Comparison of ENCODE assay signal across 11 cellular contexts in genomic region chr3:84965141-84965540, GRCh38. TPM values are rescaled to one million over a fixed set of nuclear protein-coding genes. Genes with fewer than 3 reads are reported as not detected.
DNase-seq lines count a peak whose midpoint lies in the region; ATAC-seq, FAIRE-seq and TF ChIP-seq lines count a peak whose summit lies in the region.
"Had no signal": no experiment of that assay in that cellular context is flagged by ENCODE, and none has a peak within 500 bp of the region (broad histone marks: within the 10 kb centered on the region; RNA-seq: fewer than 3 reads in every experiment).

No MANE protein-coding gene starts in this region.

- FAIRE-seq in H1 (lab: Jason Lieb, UNC) = peak; percentile 99
- FAIRE-seq: islet of Langerhans had no signal

- no peak for TF ChIP-seq POLR2A in H1 (IDR thresholded peaks at IDR 0.05; ENCODE audit: control extremely low read depth in 1 of 2, low read depth in 2 of 2, low read length in 2 of 2)

- peaks cover 4 to 18% (median 16%) of the 10 kb centered on the region in 5 donors for H3K9me3 Mint-ChIP-seq in CD8-positive, alpha-beta memory T cell

- DNase-seq in SHP77 (lab: John Stamatoyannopoulos, UW) (peak; percentile 51 to 69), SHP77 treated with DMSO at 0.1 percent for 48 hours (lab: John Stamatoyannopoulos, UW) (no peak), NCI-H460 (ENCODE audit: extremely low read depth, low read depth) (peak; percentile 83), H1 (ENCODE audit: low read depth in 1 of 2, low spot score in 2 of 2) (peak; percentile 58 to 65), superior temporal gyrus (ENCODE audit: extremely low spot score) (peak; percentile 84), left lung (no peak)
- DNase-seq in CD8-positive, alpha-beta memory T cell = no peak
- DNase-seq: spleen had no signal

- WGBS in H1 (ENCODE audit: extremely low coverage in 1 of 2, insufficient coverage in 1 of 2, insufficient read length in 1 of 2, insufficient replicate concordance in 2 of 2, low coverage in 1 of 2, low lambda C conversion rate in 2 of 2, missing lambda C conversion rate in 1 of 2), 2 experiments = 0% methylated on average over 1 of the region's 1 CpG; no CpG with 5 or more reads in 1 of the 2 experiments

- H3K4me3 Mint-ChIP-seq in CD8-positive, alpha-beta memory T cell = no peak overlapping the region

- H3K4me2 ChIP-seq in H1 (ENCODE audit: insufficient read depth in 1 of 2, low read depth in 2 of 2, low read length in 2 of 2) = peak overlapping the region; percentile 28 to 33; a peak in 2 of 4 replicates

- no peak overlapping the region for H4K8ac ChIP-seq in H1 (ENCODE audit: extremely low read depth, insufficient read depth, low read length)

- CTCF ChIA-PET in H1 (lab: Charles Lee; ENCODE audit: partially characterized antibody) = interaction anchor here (0.6 to 1.7 kb wide), 4 partner anchors 8 to 250 kb away, joined by 3 read pairs; no protein-coding TSS in a partner anchor
- CTCF ChIA-PET in CD8-positive, alpha-beta memory T cell (lab: Charles Lee) = interaction anchor here (0.6 kb wide), 1 partner anchor 60 kb away, joined by 3 read pairs; no protein-coding TSS in a partner anchor

- no peak for TF ChIP-seq EP300 in H1 (IDR thresholded peaks at IDR 0.05; ENCODE audit: borderline replicate concordance in 1 of 2, low read depth in 2 of 2, low read length in 2 of 2)

- no peak overlapping the region for H4K91ac ChIP-seq in H1 (replicated peaks; ENCODE audit: insufficient read length, low read length)

- no peak overlapping the region for H3K27ac ChIP-seq in H1 (ENCODE audit: low read depth, low read length)
- no peak overlapping the region for H3K27ac ChIP-seq in left lung
- H3K27ac ChIP-seq in CD8-positive, alpha-beta memory T cell (ENCODE audit: low read depth, low read length) = no peak overlapping the region
- H3K27ac ChIP-seq: spleen had no signal

- peak overlapping the region; percentile 78 for H4K5ac ChIP-seq in H1 (ENCODE audit: insufficient read length, low read depth, low read length)

- H3K4me3 ChIP-seq in H1 (ENCODE audit: extremely low read depth in 1 of 4, insufficient read depth in 2 of 4, low read depth in 3 of 4, low read length in 4 of 4) (peak overlapping the region in 1 of 4 experiments; percentile 26; a peak in 1 of 8 replicates), left lung (no peak overlapping the region)
- no peak overlapping the region for H3K4me3 ChIP-seq in CD8-positive, alpha-beta memory T cell (ENCODE audit: low read length)
- H3K4me3 ChIP-seq: spleen had no signal

- no peak overlapping the region for H3K56ac ChIP-seq in H1 (replicated peaks; ENCODE audit: insufficient read length, low read depth, low read length)

- H3K79me2 ChIP-seq in H1 (ENCODE audit: control insufficient read depth in 1 of 2, insufficient read depth in 2 of 2, low read length in 2 of 2) = peaks cover 0 to 94% of the 10 kb centered on the region in 2 experiments; a peak in 3 of 4 replicates

- H3K36me3 ChIP-seq in H1 (ENCODE audit: control insufficient read depth in 2 of 4, insufficient read depth in 4 of 4, low read length in 3 of 4) (no peaks in the 10 kb centered on the region), left lung (no peaks in the 10 kb centered on the region)
- no peaks in the 10 kb centered on the region for H3K36me3 ChIP-seq in CD8-positive, alpha-beta memory T cell (ENCODE audit: insufficient read depth, low read length)
- H3K36me3 ChIP-seq: spleen had no signal

- POLR2A ChIA-PET in H1 (lab: Charles Lee; ENCODE audit: partially characterized antibody) = no interaction called here
- POLR2A ChIA-PET in CD8-positive, alpha-beta memory T cell (lab: Charles Lee) = no interaction called here

- ATAC-seq in left lung = no peak
- ATAC-seq in GM21825 (IDR thresholded peaks at IDR 0.05; ENCODE audit: unreplicated experiment) = no peak

- H2BK20ac ChIP-seq in H1 (ENCODE audit: low read length) = no peak overlapping the region

- H3K4me1 Mint-ChIP-seq in CD8-positive, alpha-beta memory T cell = peaks cover 0 to 5% (median 2%) of the 10 kb centered on the region in 3 donors

- peaks cover 14% of the 10 kb centered on the region for H3K23me2 ChIP-seq in H1 (ENCODE audit: low read depth, low read length)

- intact Hi-C loops in left lung (cut with DNase I) = no loop called here

- H2BK120ac ChIP-seq in H1 (replicated peaks; ENCODE audit: low read depth, low read length) = no peak overlapping the region

- H3K36me3 Mint-ChIP-seq in CD8-positive, alpha-beta memory T cell = peaks cover 0 to 1% (median 0%) of the 10 kb centered on the region in 3 donors

- H3K9ac ChIP-seq in H1 (replicated peaks in 1 of 4; ENCODE audit: extremely low read depth in 1 of 4, low read depth in 3 of 4, low read length in 3 of 4) = no peak overlapping the region

- H3K9me3 ChIP-seq in H1 (ENCODE audit: insufficient read depth in 2 of 2, low read depth in 1 of 2, low read length in 1 of 2) (no peaks in the 10 kb centered on the region), left lung (no peaks in the 10 kb centered on the region)
- H3K9me3 ChIP-seq in CD8-positive, alpha-beta memory T cell (ENCODE audit: low read length) = no peaks in the 10 kb centered on the region
- H3K9me3 ChIP-seq: spleen had no signal

- H2BK12ac ChIP-seq in H1 (ENCODE audit: low read depth, low read length) = no peak overlapping the region

- no peaks in the 10 kb centered on the region for H4K20me1 ChIP-seq in H1 (replicated peaks in 1 of 2; ENCODE audit: control insufficient read depth in 1 of 2, insufficient read depth in 2 of 2, low read length in 2 of 2)

- H3K27me3 ChIP-seq in H1 (replicated peaks in 1 of 4; ENCODE audit: control insufficient read depth in 3 of 4, extremely low read depth in 1 of 4, insufficient read depth in 3 of 4, low read length in 3 of 4) (no peaks in the 10 kb centered on the region), left lung (peaks cover 15 to 31% of the 10 kb centered on the region in 2 donors)
- H3K27me3 ChIP-seq in CD8-positive, alpha-beta memory T cell (ENCODE audit: insufficient read depth, low read length, poor library complexity, severe bottlenecking) = no peaks in the 10 kb centered on the region

- no peak overlapping the region for H3K14ac ChIP-seq in H1 (ENCODE audit: insufficient read length)

- H3K23ac ChIP-seq in H1 (ENCODE audit: insufficient read length) = no peak overlapping the region

- peak in 1 of 3 experiments; percentile 6; a peak in 1 of 4 replicates for TF ChIP-seq CTCF in H1 (IDR thresholded peaks at IDR 0.05; ENCODE audit: control extremely low read depth in 1 of 3, insufficient read depth in 1 of 3, low read depth in 1 of 3, low read length in 3 of 3)
- TF ChIP-seq CTCF in left lung (IDR thresholded peaks at IDR 0.05) = no peak

- H3K27me3 Mint-ChIP-seq in CD8-positive, alpha-beta memory T cell = peaks cover 14 to 19% of the 10 kb centered on the region in 2 donors

- TF ChIP-seq RAD21 in H1 (IDR thresholded peaks at IDR 0.05 in 1 of 2, conservative IDR thresholded peaks at IDR 0.05 in 1 of 2; ENCODE audit: low read depth in 2 of 2, low read length in 2 of 2) = peak in 1 of 2 experiments; percentile 10; a peak in 2 of 4 replicates

- H3K79me1 ChIP-seq in H1 (ENCODE audit: low read depth, low read length) = no peaks in the 10 kb centered on the region; the same call in 1 of the 2 replicates

- no peak overlapping the region for H3K18ac ChIP-seq in H1 (ENCODE audit: extremely low read depth, low read length)

- H3K4me1 ChIP-seq in H1 (replicated peaks in 1 of 4; ENCODE audit: control insufficient read depth in 3 of 4, insufficient read depth in 4 of 4, low read length in 3 of 4) = peaks cover 0 to 32% (median 5%) of the 10 kb centered on the region in 4 experiments; a peak in 4 of 7 replicates
- H3K4me1 ChIP-seq in left lung = no peaks in the 10 kb centered on the region
- no peaks in the 10 kb centered on the region for H3K4me1 ChIP-seq in CD8-positive, alpha-beta memory T cell (ENCODE audit: insufficient read depth, low read length)

- no peak overlapping the region for H2BK5ac ChIP-seq in H1 (ENCODE audit: low read depth, low read length)

- no peak overlapping the region for H2AFZ ChIP-seq in H1 (ENCODE audit: low read length)

- no peak overlapping the region for H3K27ac Mint-ChIP-seq in CD8-positive, alpha-beta memory T cell

- no peak overlapping the region for H2BK15ac ChIP-seq in H1 (ENCODE audit: low read length)

- no peak overlapping the region for H3K4ac ChIP-seq in H1 (replicated peaks; ENCODE audit: insufficient read length, low read depth, low read length)

- no peak overlapping the region for H2AK5ac ChIP-seq in H1 (ENCODE audit: low read depth, low read length)

TF ChIP-seq in H1, 55 proteins besides CTCF, POLR2A, EP300 and RAD21 (continues in another document):
- TF ChIP-seq SAP30 (IDR thresholded peaks at IDR 0.05; ENCODE audit: insufficient read depth, insufficient replicate concordance, low read length) = no peak
- peak; percentile 70; the same call in 1 of the 2 replicates for TF ChIP-seq TEAD4 (IDR thresholded peaks at IDR 0.05; ENCODE audit: low read depth, low read length)
- no peak for TF ChIP-seq KDM4A (IDR thresholded peaks at IDR 0.05; ENCODE audit: low read depth, low read length, severe bottlenecking)
- TF ChIP-seq EGR1 (IDR thresholded peaks at IDR 0.05; ENCODE audit: borderline replicate concordance, low read depth, low read length) = no peak
- TF ChIP-seq SIRT6 (IDR thresholded peaks at IDR 0.05; ENCODE audit: low read length) = no peak
- TF ChIP-seq RNF2 (IDR thresholded peaks at IDR 0.05; ENCODE audit: borderline replicate concordance, low read depth, low read length, missing control alignments, poor library complexity, severe bottlenecking) = no peak
- no peak for TF ChIP-seq TBP (IDR thresholded peaks at IDR 0.05; ENCODE audit: low read depth, low read length)
- TF ChIP-seq FOSL1 (IDR thresholded peaks at IDR 0.05; ENCODE audit: insufficient read depth, low read depth, low read length) = no peak
- TF ChIP-seq SIX5 (IDR thresholded peaks at IDR 0.05; ENCODE audit: low read depth, low read length) = no peak
- no peak for TF ChIP-seq SUZ12 (IDR thresholded peaks at IDR 0.05; ENCODE audit: low read length)
- TF ChIP-seq BACH1 (IDR thresholded peaks at IDR 0.05; ENCODE audit: low read length) = no peak

RNA-seq across cellular contexts. Expression of gene CADM2, which starts 6.4 kb away (rescaled TPM):
- total RNA-seq in NCI-H460 (2014; rRNA removed; shearing (Covaris generic)) = 20.9 and 25.0 TPM in 2 replicates
- 16.4 and 22.8 TPM in 2 replicates for polyA plus RNA-seq in NCI-H460 (2014; cell fraction: nucleus; rRNA removed)
- 20.2 and 20.9 TPM in 2 replicates for total RNA-seq in H1 (2021; fragmentation: NEBNext Ultra II Directional; extraction: Animal tissue kit (Norgen Biotek cat#: 25700))
- 14.9 and 28.3 TPM in 2 replicates for polyA plus RNA-seq in H1 (2011; rRNA removed)
- polyA plus RNA-seq in H1 (2011; cell fraction: cytosol; rRNA removed) = 10.8 TPM
- 98.6 TPM for polyA plus RNA-seq in H1 (2011; cell fraction: nucleus; rRNA removed)
- polyA plus RNA-seq in H1 (2012, experiment 1 of 2) = 10.7 to 15.9 TPM (median 13.4 TPM) in 4 replicates
- 4.8 TPM for polyA plus RNA-seq in H1 (2012, experiment 2 of 2)
- polyA plus RNA-seq in H1 (2013, experiment 1 of 2) = 16.1 TPM
- polyA plus RNA-seq in H1 (2013, experiment 2 of 2) = 15.3 TPM
- 29.8 and 31.0 TPM in 2 replicates for polyA minus RNA-seq in H1 (2011; rRNA and poly(A)+ RNA removed)
- polyA minus RNA-seq in H1 (2011; cell fraction: cytosol; rRNA and poly(A)+ RNA removed) = 21.1 TPM
- polyA minus RNA-seq in H1 (2011; cell fraction: nucleus; rRNA and poly(A)+ RNA removed) = 304 TPM
- under 1 TPM; 0.16 to 0.87 TPM for total RNA-seq in left lung
- total RNA-seq in CD8-positive, alpha-beta memory T cell = under 1 TPM; 0.22 to 0.27 TPM
- polyA plus RNA-seq in CD8-positive, alpha-beta memory T cell = not detected
- polyA plus RNA-seq: BJ had no signal

Comparison
In these comparisons a context has a peak if more than half of its experiments do, and no peak if none do; other contexts are left out.
1. DNase-seq: peak in SHP77 (2 of 2), NCI-H460 (single experiment), H1 (2 of 2) and superior temporal gyrus (single experiment); none in SHP77 treated with DMSO at 0.1 percent for 48 hours (single experiment), left lung (0 of 2) and CD8-positive, alpha-beta memory T cell (0 of 5).
2. RNA of gene CADM2, which starts 6.4 kb away (total RNA-seq): 20.9 to 25.0 TPM in NCI-H460 and 20.2 to 20.9 TPM in H1; 0.16 to 0.87 TPM in left lung and 0.22 to 0.27 TPM in CD8-positive, alpha-beta memory T cell; every median in the first group is over 10 times any median in the second.